In the genomic region with DNA sequence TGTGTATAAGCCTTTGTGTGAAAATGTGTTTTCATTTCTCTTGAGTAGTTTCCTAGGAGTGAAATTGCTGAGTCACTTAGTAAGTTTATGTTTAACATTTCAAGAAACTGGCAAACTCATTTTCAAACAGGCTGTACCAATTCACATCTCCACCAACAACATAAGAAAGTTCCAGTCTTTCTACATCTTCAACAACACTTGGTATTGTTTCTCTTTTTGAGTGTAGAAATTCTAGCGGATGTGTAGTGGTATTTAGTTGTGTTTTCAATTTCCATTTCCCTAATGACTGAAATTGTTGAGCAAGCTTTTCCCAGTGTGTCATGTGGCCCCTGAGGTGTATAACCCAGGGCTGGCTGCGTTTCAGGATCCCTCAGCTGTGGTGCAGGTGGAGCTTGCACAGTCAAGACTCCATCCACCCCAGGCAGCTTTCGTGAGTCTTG, we compare ENCODE assay signal across 9 cellular contexts.
DNase-seq lines count a peak whose midpoint lies in the region; ATAC-seq, FAIRE-seq and TF ChIP-seq lines count a peak whose summit lies in the region.
"Had no signal": no experiment of that assay in that cellular context is flagged by ENCODE, and none has a peak within 500 bp of the region (broad histone marks: within the 10 kb centered on the region; RNA-seq: fewer than 3 reads in every experiment).

No MANE protein-coding gene starts in this region.

- no peaks in the 10 kb centered on the region for H3K4me1 ChIP-seq in BE2C

- TF ChIP-seq CTCF in GM10266 (IDR thresholded peaks at IDR 0.05; ENCODE audit: control insufficient read depth, insufficient read depth, low read depth, missing control alignments), result no peak
- no peak for TF ChIP-seq CTCF in bronchial epithelial cell (IDR thresholded peaks at IDR 0.05; ENCODE audit: insufficient read depth, low read length, severe bottlenecking)
- TF ChIP-seq CTCF in BE2C (IDR thresholded peaks at IDR 0.05; ENCODE audit: low read depth, low read length), result no peak

- H3K4me3 ChIP-seq in bronchial epithelial cell (ENCODE audit: low read depth, low read length) (no peak overlapping the region), BE2C (ENCODE audit: low read depth, low read length) (no peak overlapping the region)

- DNase-seq in GM10266 (ENCODE audit: extremely low spot score) (peak; percentile 28), bronchial epithelial cell (ENCODE audit: low read depth) (peak; percentile 4), BE2C (no peak), NCI-H524 (lab: John Stamatoyannopoulos, UW) (no peak), 8988T (no peak)
- no peak for DNase-seq in effector CD8-positive, alpha-beta T cell (lab: John Stamatoyannopoulos, UW)
- DNase-seq: endodermal cell had no signal

- H3K9me3 ChIP-seq in BE2C, result no peaks in the 10 kb centered on the region

- H3K27me3 ChIP-seq in bronchial epithelial cell (ENCODE audit: control insufficient read depth, insufficient read depth, low read length) (no peaks in the 10 kb centered on the region), BE2C (no peaks in the 10 kb centered on the region)

- H3K36me3 ChIP-seq in bronchial epithelial cell (ENCODE audit: control insufficient read depth, insufficient read depth, low read length) (no peaks in the 10 kb centered on the region), BE2C (no peaks in the 10 kb centered on the region)

- peak; percentile 92 for ATAC-seq in GM19438 (IDR thresholded peaks at IDR 0.05; ENCODE audit: low read depth, unreplicated experiment)
- peak; percentile 81 for ATAC-seq in HG03135 (IDR thresholded peaks at IDR 0.05; ENCODE audit: unreplicated experiment)

- FAIRE-seq in bronchial epithelial cell (lab: Jason Lieb, UNC), result no peak

Comparison
In these comparisons a context has a peak if more than half of its experiments do, and no peak if none do; other contexts are left out.
1. DNase-seq: peak in GM10266 (single experiment) and bronchial epithelial cell (single experiment); none in BE2C (single experiment), NCI-H524 (0 of 2), 8988T (single experiment) and effector CD8-positive, alpha-beta T cell (single experiment).